Comparison of ENCODE assay signal across 16 cellular contexts in genomic region chr11:120392791-120393190, GRCh38. TPM values are rescaled to one million over a fixed set of nuclear protein-coding genes. Genes with fewer than 3 reads are reported as not detected.
DNase-seq lines count a peak whose midpoint lies in the region; ATAC-seq and TF ChIP-seq lines count a peak whose summit lies in the region.
"Had no signal": no experiment of that assay in that cellular context is flagged by ENCODE, and none has a peak within 500 bp of the region (broad histone marks: within the 10 kb centered on the region; RNA-seq: fewer than 3 reads in every experiment).

No MANE protein-coding gene starts in this region.

- CTCF ChIA-PET in AG04449 (lab: Yijun Ruan, JAX): no interaction called here

- TF ChIP-seq CTCF in AG04449 (IDR thresholded peaks at IDR 0.05; ENCODE audit: insufficient read depth, low read length, missing control alignments) (no peak), astrocyte of the spinal cord (IDR thresholded peaks at IDR 0.05; ENCODE audit: low read depth, low read length) (no peak)

- in situ Hi-C loops in astrocyte of the spinal cord (cut with HindIII; ENCODE audit: low sequenced_read_pairs): no loop called here

- no peak for ATAC-seq in HG02938 (IDR thresholded peaks at IDR 0.05; ENCODE audit: unreplicated experiment)
- ATAC-seq: GM23338, Panc1, SK-N-SH treated with all-trans-retinoic acid at 6 μM for 48 hours had no signal

- peak; percentile 58 for DNase-seq in AG04449 (ENCODE audit: low read depth, low spot score)
- peak; percentile 63 for DNase-seq in HCEC 1CT
- DNase-seq in astrocyte of the spinal cord (ENCODE audit: low read depth, low spot score): peak; percentile 44
- peak; percentile 61 for DNase-seq in non-pigmented ciliary epithelial cell (ENCODE audit: low read depth)
- no peak for DNase-seq in NCI-H526 (lab: John Stamatoyannopoulos, UW)
- DNase-seq in H4 (ENCODE audit: low spot score): no peak
- no peak for DNase-seq in NCI-H1436 treated with DMSO at 0.1 percent for 48 hours (lab: John Stamatoyannopoulos, UW)
- DNase-seq: GDM1, NCI-H146, NCI-H345, NCI-H748 treated with DMSO at 0.1 percent for 48 hours, SHP77 had no signal

- POLR2A ChIA-PET in AG04449 (lab: Yijun Ruan, JAX): interaction anchor here (1.2 kb wide), 1 partner anchor 18 kb away, joined by 3 read pairs; no protein-coding TSS in a partner anchor

- H3K4me3 ChIP-seq in AG04449 (ENCODE audit: low read depth, low read length) (no peak overlapping the region), astrocyte of the spinal cord (ENCODE audit: low read depth, low read length) (no peak overlapping the region)
- H3K4me3 ChIP-seq: GM23338 had no signal

RNA-seq across cellular contexts. Expression of gene ARHGEF12, which starts 56.6 kb away (rescaled TPM):
- 24.1 and 33.9 TPM in 2 replicates for total RNA-seq in H4 (2014; rRNA removed; shearing (Covaris generic))

Comparison
In these comparisons a context has a peak if more than half of its experiments do, and no peak if none do; other contexts are left out.
1. DNase-seq: peak in AG04449 (single experiment), HCEC 1CT (single experiment), astrocyte of the spinal cord (single experiment) and non-pigmented ciliary epithelial cell (single experiment); none in NCI-H526 (0 of 2), H4 (single experiment) and NCI-H1436 treated with DMSO at 0.1 percent for 48 hours (single experiment).